ENCODE assay signal across 13 cellular contexts in the genomic region with DNA sequence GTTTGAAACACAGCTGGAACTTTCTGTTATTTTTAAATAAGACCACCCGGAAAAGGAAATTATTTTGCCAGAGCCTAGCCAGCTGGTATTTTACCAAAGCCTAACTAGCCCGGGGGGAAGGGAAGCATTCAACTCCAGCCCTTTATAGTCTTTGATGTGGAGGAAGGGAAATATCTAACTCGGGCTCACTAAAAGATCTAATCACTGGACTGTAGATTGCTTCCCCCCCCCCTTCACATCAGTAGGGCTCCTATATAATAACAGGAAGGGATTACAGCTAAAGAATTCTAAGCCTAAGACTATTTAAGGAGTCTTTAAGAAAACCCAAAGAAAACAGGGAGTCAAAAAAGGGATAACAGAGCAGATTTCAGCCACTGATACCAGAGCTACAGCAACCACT.
"Had no signal": no experiment of that assay in that cellular context is flagged by ENCODE, and none has a peak within 500 bp of the region (broad histone marks: within the 10 kb centered on the region; RNA-seq: fewer than 3 reads in every experiment).

No MANE protein-coding gene starts in this region.

- DNase-seq: activated CD4-positive, alpha-beta T cell treated with anti-CD3 and anti-CD28 coated beads, Interleukin-2, amount 10 ng/mL, durations not matched to agents 7 days and 5 days; activated naive CD8-positive, alpha-beta T cell treated with anti-CD3 and anti-CD28 coated beads for 36 hours; anterior cingulate cortex; cerebellar nuclear complex; effector memory CD4-positive, alpha-beta T cell; foreskin melanocyte; spleen; upper lobe of left lung had no signal

- H3K36me3 ChIP-seq: breast epithelium, spleen, suprapubic skin, upper lobe of left lung had no signal

- H3K4me1 ChIP-seq: breast epithelium, spleen, suprapubic skin, upper lobe of left lung had no signal

- H3K27ac ChIP-seq: breast epithelium, epithelial cell of prostate, spleen, suprapubic skin, upper lobe of left lung had no signal

- ATAC-seq: left lobe of liver, sciatic nerve had no signal

- H3K4me3 ChIP-seq: breast epithelium, spleen, suprapubic skin, upper lobe of left lung had no signal

- H3K27me3 ChIP-seq: breast epithelium, spleen, suprapubic skin, upper lobe of left lung had no signal

- H3K9me3 ChIP-seq: breast epithelium, suprapubic skin, upper lobe of left lung had no signal
